In genomic region chr6:41786451-41787218, GRCh38 we compare ENCODE assay signal across 8 cellular contexts. TPM values are rescaled to one million over a fixed set of nuclear protein-coding genes. Genes with fewer than 3 reads are reported as not detected.
DNase-seq lines count a peak whose midpoint lies in the region; ATAC-seq and TF ChIP-seq lines count a peak whose summit lies in the region.

No MANE protein-coding gene starts in this region.

- no peaks in the 10 kb centered on the region; the same call in 1 of the 2 replicates for H3K4me1 ChIP-seq in HEK293 (ENCODE audit: control insufficient read depth, insufficient read depth, low read length)
- H3K4me1 ChIP-seq in adrenal gland (replicated peaks in 1 of 2): peaks cover 15 to 25% of the 10 kb centered on the region in 2 donors
- peaks cover 53% of the 10 kb centered on the region for H3K4me1 ChIP-seq in upper lobe of right lung

- peak; percentile 91 for DNase-seq in GM10248 (ENCODE audit: extremely low spot score)
- peak; percentile 90 for DNase-seq in NAMALWA (ENCODE audit: low spot score)
- peak; percentile 61 to 90 (median 82) for DNase-seq in T-cell
- peak; percentile 85 to 92 (median 88) for DNase-seq in adrenal gland
- DNase-seq in left cardiac atrium: peak; percentile 91
- DNase-seq in progenitor cell of endocrine pancreas (ENCODE audit: low spot score, unreplicated experiment): peak; percentile 87
- peak; percentile 95 for DNase-seq in upper lobe of right lung

- POLR2A ChIA-PET in GM10248 (lab: Yijun Ruan, JAX) (no interaction called here), HEK293 (lab: Yijun Ruan, JAX) (interaction anchor here (0.7 to 4.3 kb wide), 17 partner anchors 8 to 1093 kb away, joined by 3 to 34 read pairs (median 4); partner anchors contain the start of genes BYSL, MED20, RPL7L1 and TAF8), T-cell (lab: Charles Lee) (interaction anchor here in 1 of 2 donors (0.5 to 1.8 kb wide), 3 partner anchors 135 to 665 kb away, joined by 6 to 11 read pairs (median 7); partner anchors contain the start of genes BYSL, MED20 and TAF8)

- 0 to 1% (median 1%) methylated on average over 13 to 58 of the region's 58 CpGs for WGBS in adrenal gland, 4 donors

- intact Hi-C loops in adrenal gland (cut with DNase I) (loop anchor here (10.0 kb wide), 1 partner anchor 148 kb away; no protein-coding TSS in a partner anchor), left cardiac atrium (cut with DNase I) (loop anchor here (5.0 to 10.0 kb wide), 3 partner anchors 136 to 428 kb away; partner anchors contain the start of genes BYSL (in 2 of the 2), MED20 (in 2 of the 2) and MRPS10 (in 1 of the 2)), upper lobe of right lung (cut with DNase I) (loop anchor here (5.0 to 10.0 kb wide), 2 partner anchors 148 to 256 kb away; no protein-coding TSS in a partner anchor)

- TF ChIP-seq POLR2A in adrenal gland (IDR thresholded peaks at IDR 0.05): peak in 1 of 2 donors; percentile 60

- peak overlapping the region; percentile 96 for H3K27ac Mint-ChIP-seq in T-cell
- peak overlapping the region; percentile 96 for H3K27ac Mint-ChIP-seq in progenitor cell of endocrine pancreas

- peak overlapping the region; percentile 67 for H3K4me3 ChIP-seq in HEK293 (ENCODE audit: low read depth, low read length)
- peak overlapping the region; percentile 5 to 100 (median 57) for H3K4me3 ChIP-seq in adrenal gland
- H3K4me3 ChIP-seq in upper lobe of right lung: peak overlapping the region; percentile 98

- H3K9me3 ChIP-seq in HEK293 (ENCODE audit: control insufficient read depth, insufficient read depth, low read depth, low read length) (no peaks in the 10 kb centered on the region), adrenal gland (replicated peaks in 1 of 3) (no peaks in the 10 kb centered on the region), upper lobe of right lung (no peaks in the 10 kb centered on the region)

- TF ChIP-seq CTCF in GM10248 (IDR thresholded peaks at IDR 0.05; ENCODE audit: control extremely low read depth, extremely low read depth, low read depth, missing control alignments) (peak; percentile 91), HEK293 (tag by site-specific recombination; IDR thresholded peaks at IDR 0.05) (peak; percentile 51; the same call in 1 of the 2 replicates), adrenal gland (IDR thresholded peaks at IDR 0.05) (peak; percentile 19 to 91 (median 58)), progenitor cell of endocrine pancreas (IDR thresholded peaks at IDR 0.05; ENCODE audit: unreplicated experiment) (peak; percentile 85), upper lobe of right lung (IDR thresholded peaks at IDR 0.05) (peak; percentile 75)

- H3K27me3 Mint-ChIP-seq in T-cell (no peaks in the 10 kb centered on the region), progenitor cell of endocrine pancreas (peaks cover 4% of the 10 kb centered on the region)

- CTCF ChIA-PET in GM10248 (lab: Yijun Ruan, JAX): interaction anchor here (0.6 to 11.1 kb wide), 67 partner anchors 8 to 761 kb away, joined by 3 to 253 read pairs (median 4); partner anchors contain the start of genes BYSL, CCND3, MED20 and TAF8
- CTCF ChIA-PET in HEK293 (lab: Yijun Ruan, JAX): interaction anchor here (0.6 to 10.9 kb wide), 75 partner anchors 8 to 439 kb away, joined by 3 to 192 read pairs (median 4); partner anchors contain the start of genes BYSL, CCND3, MED20 and TAF8
- CTCF ChIA-PET in T-cell (lab: Charles Lee): interaction anchor here (0.5 to 2.5 kb wide), 21 partner anchors 8 to 959 kb away, joined by 3 to 46 read pairs (median 4); partner anchors contain the start of genes BYSL (in 2 of the 2), MED20 (in 2 of the 2), CCND3 (in 1 of the 2) and TAF8 (in 1 of the 2)

- H3K36me3 Mint-ChIP-seq in T-cell: peaks cover 13% of the 10 kb centered on the region
- H3K36me3 Mint-ChIP-seq in progenitor cell of endocrine pancreas (ENCODE audit: insufficient read depth): peaks cover 3% of the 10 kb centered on the region

- peaks cover 8 to 34% (median 16%) of the 10 kb centered on the region in 3 donors for H3K4me1 Mint-ChIP-seq in T-cell
- H3K4me1 Mint-ChIP-seq in progenitor cell of endocrine pancreas (ENCODE audit: low read depth): peaks cover 13% of the 10 kb centered on the region

- H3K9me3 Mint-ChIP-seq in T-cell (no peaks in the 10 kb centered on the region), progenitor cell of endocrine pancreas (ENCODE audit: low read depth) (no peaks in the 10 kb centered on the region)

- H3K4me3 Mint-ChIP-seq in T-cell: peak overlapping the region; percentile 93 to 97 (median 94)
- H3K4me3 Mint-ChIP-seq in progenitor cell of endocrine pancreas (ENCODE audit: low read depth): peak overlapping the region; percentile 95

- no peaks in the 10 kb centered on the region for H3K27me3 ChIP-seq in adrenal gland
- H3K27me3 ChIP-seq in upper lobe of right lung: no peaks in the 10 kb centered on the region

- ATAC-seq in T-cell (replicated peaks in 1 of 4) (peak; percentile 72 to 82 (median 76)), left cardiac atrium (peak; percentile 93), upper lobe of right lung (peak; percentile 93)

- peak overlapping the region; percentile 67; the same call in 1 of the 2 replicates for H3K27ac ChIP-seq in HEK293 (ENCODE audit: extremely low read depth, low read depth, low read length)
- H3K27ac ChIP-seq in adrenal gland: peak overlapping the region; percentile 80 to 95 (median 92)
- peak overlapping the region; percentile 98 for H3K27ac ChIP-seq in upper lobe of right lung

- H3K36me3 ChIP-seq in HEK293 (ENCODE audit: control insufficient read depth in 2 of 2, insufficient read depth in 1 of 2, low read length in 2 of 2) (peaks cover 11 to 40% of the 10 kb centered on the region in 2 experiments), adrenal gland (replicated peaks in 1 of 2) (peaks cover 0 to 22% of the 10 kb centered on the region in 2 donors), upper lobe of right lung (peaks cover 27% of the 10 kb centered on the region)

TF ChIP-seq in HEK293, 187 proteins besides CTCF, POLR2A, EP300 and RAD21 (continues in another document):
- TF ChIP-seq KLF1 (tag by site-specific recombination; IDR thresholded peaks at IDR 0.05) (peak; percentile 63), ZBTB26 (tag by site-specific recombination; optimal IDR thresholded peaks at IDR 0.05) (peak; percentile 46), ZNF335 (tag by site-specific recombination; conservative IDR thresholded peaks at IDR 0.05) (0 out of 2 replicates have a peak, but pooled peaks have one; percentile 2), AEBP2 (tag by site-specific recombination; IDR thresholded peaks at IDR 0.05; ENCODE audit: borderline replicate concordance) (no peak), ZIC2 (tag by site-specific recombination; IDR thresholded peaks at IDR 0.05) (0 out of 2 replicates have a peak, but pooled peaks have one; percentile 17), GLIS1 (tag by site-specific recombination; IDR thresholded peaks at IDR 0.05) (peak; percentile 44; the same call in 1 of the 2 replicates)

RNA-seq across cellular contexts. Expression of gene TOMM6, which starts 0.9 kb away (rescaled TPM):
- total RNA-seq in T-cell (100 to 1,000 TPM; 124 to 131 (median 127) TPM), adrenal gland (100 to 1,000 TPM; 146 to 281 (median 212) TPM), left cardiac atrium (100 to 1,000 TPM; 131 to 138 TPM), progenitor cell of endocrine pancreas (172 and 184 TPM in 2 replicates), upper lobe of right lung (138 TPM)
- 100 to 1,000 TPM; 272 to 507 (median 343) TPM for polyA plus RNA-seq in adrenal gland

RNA-seq across cellular contexts. Expression of gene PRICKLE4, which starts 6.1 kb away (rescaled TPM):
- total RNA-seq in T-cell (under 1 TPM in 2 of 5 donors, not detected in 3; 0.44 to 0.60 TPM), adrenal gland (1 to 10 TPM in 6 of 8 donors, under 1 TPM in 1, not detected in 1; 0.28 to 7.1 (median 3.9) TPM), left cardiac atrium (1 to 10 TPM; 2.1 to 3.1 TPM), progenitor cell of endocrine pancreas (4.3 and 4.9 TPM in 2 replicates), upper lobe of right lung (14.2 TPM)
- 1 to 10 TPM in 2 of 3 donors, not detected in 1; 3.6 to 5.3 TPM for polyA plus RNA-seq in adrenal gland

RNA-seq across cellular contexts. Expression of gene FRS3, which starts 6.9 kb away (rescaled TPM):
- total RNA-seq in T-cell (10 to 100 TPM in 1 of 5 donors, 1 to 10 TPM in 4; 5.2 to 10.4 (median 8.9) TPM), adrenal gland (10 to 100 TPM in 1 of 8 donors, 1 to 10 TPM in 6, under 1 TPM in 1; 0.30 to 12.1 (median 5.4) TPM), left cardiac atrium (1 to 10 TPM; 4.0 to 5.2 TPM), progenitor cell of endocrine pancreas (6.3 and 7.6 TPM in 2 replicates), upper lobe of right lung (8.5 TPM)
- polyA plus RNA-seq in adrenal gland: 10 to 100 TPM in 2 of 3 donors, 1 to 10 TPM in 1; 2.1 to 21.2 (median 14.0) TPM

RNA-seq across cellular contexts. Expression of gene PGC, which starts 39.4 kb away (rescaled TPM):
- total RNA-seq in T-cell (under 1 TPM in 3 of 5 donors, not detected in 2; 0.58 to 0.86 (median 0.70) TPM), adrenal gland (1 to 10 TPM in 1 of 8 donors, under 1 TPM in 1, not detected in 6; 0.57 to 1.2 TPM), left cardiac atrium (not detected), progenitor cell of endocrine pancreas (not detected in 2 replicates), upper lobe of right lung (1,050 TPM)
- 1 to 10 TPM in 2 of 3 donors, not detected in 1; 1.1 to 1.6 TPM for polyA plus RNA-seq in adrenal gland

RNA-seq across cellular contexts. Expression of gene TFEB, which starts 51.2 kb away (rescaled TPM):
- 10 to 100 TPM; 18.9 to 28.1 (median 19.5) TPM for total RNA-seq in T-cell
- 10 to 100 TPM; 13.3 to 27.1 (median 20.2) TPM for total RNA-seq in adrenal gland
- polyA plus RNA-seq in adrenal gland: 10 to 100 TPM in 2 of 3 donors, 1 to 10 TPM in 1; 2.1 to 47.2 (median 18.4) TPM
- 10 to 100 TPM; 33.3 to 34.6 TPM for total RNA-seq in left cardiac atrium
- total RNA-seq in progenitor cell of endocrine pancreas: 0.48 and 0.55 TPM in 2 replicates
- total RNA-seq in upper lobe of right lung: 40.3 TPM

Comparison
In these comparisons a context has a peak if more than half of its experiments do, and no peak if none do; other contexts are left out.
1. Peak in every context shown above with its lines: DNase-seq, ATAC-seq, H3K4me3 ChIP-seq and H3K27ac ChIP-seq.